Comparison of ENCODE assay signal across 8 cellular contexts in the genomic region with DNA sequence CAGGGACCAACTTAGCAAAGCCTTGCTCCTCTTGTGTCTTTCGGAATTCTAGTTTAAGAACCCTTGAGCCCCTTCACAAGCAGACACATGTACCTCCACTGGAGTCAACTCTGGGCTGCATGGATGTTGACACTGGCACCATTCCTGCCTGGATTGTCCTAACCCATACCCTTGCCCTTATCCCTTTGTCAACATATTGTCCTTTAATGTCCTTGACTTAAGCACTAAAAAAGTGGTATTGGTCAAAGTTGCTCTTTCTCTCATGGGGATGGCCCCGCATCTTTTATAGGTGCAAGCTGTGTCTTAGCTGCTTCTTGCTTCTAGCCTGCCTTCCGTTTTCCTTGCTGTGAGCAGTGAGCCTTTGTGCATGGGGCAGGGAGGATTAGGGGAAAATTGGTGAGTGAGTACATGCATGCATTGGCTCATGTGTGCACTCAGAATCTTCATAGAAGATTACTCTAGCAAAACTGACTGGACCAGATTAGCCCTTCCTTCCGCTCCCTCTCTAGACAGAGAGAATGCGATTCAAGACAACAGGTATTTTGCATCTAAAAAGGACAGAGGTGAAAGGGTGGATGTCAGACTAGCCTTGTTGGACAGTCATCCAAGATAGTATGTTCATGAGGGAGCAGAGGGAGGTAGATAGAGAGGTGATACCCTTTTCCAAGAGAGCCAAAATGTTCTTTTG. TPM values are rescaled to one million over a fixed set of nuclear protein-coding genes. Genes with fewer than 3 reads are reported as not detected.
DNase-seq lines count a peak whose midpoint lies in the region; ATAC-seq, FAIRE-seq and TF ChIP-seq lines count a peak whose summit lies in the region.

No MANE protein-coding gene starts in this region.

- peak overlapping the region; percentile 44 for H3K27ac Mint-ChIP-seq in activated CD8-positive, alpha-beta memory T cell treated with anti-CD3 and anti-CD28 coated beads, Interleukin-2, amount 10 ng/mL, durations not matched to agents 7 days and 5 days
- H3K27ac Mint-ChIP-seq in WTC11: peak overlapping the region; percentile 83
- peak overlapping the region; percentile 85 to 96 for H3K27ac Mint-ChIP-seq in stimulated activated naive CD8-positive, alpha-beta T cell treated with anti-CD3 and anti-CD28 coated beads, Interleukin-15, amount 100 ng/mL, for 72 hours

- no peak for DNase-seq in activated CD8-positive, alpha-beta memory T cell treated with anti-CD3 and anti-CD28 coated beads, Interleukin-2, amount 10 ng/mL, durations not matched to agents 7 days and 5 days
- DNase-seq in activated CD8-positive, alpha-beta memory T cell treated with anti-CD3 and anti-CD28 coated beads, Interleukin-2, amount 50 U/mL, for 4 hours: no peak
- DNase-seq in WTC11 (ENCODE audit: low spot score): no peak
- no peak for DNase-seq in stimulated activated naive CD8-positive, alpha-beta T cell treated with anti-CD3 and anti-CD28 coated beads, Interleukin-15, amount 100 ng/mL, for 72 hours
- no peak for DNase-seq in EL
- no peak for DNase-seq in GM19239 (ENCODE audit: insufficient read length, low spot score)

- CTCF ChIA-PET in activated CD8-positive, alpha-beta memory T cell treated with anti-CD3 and anti-CD28 coated beads, Interleukin-2, amount 10 ng/mL, durations not matched to agents 7 days and 5 days (lab: Charles Lee): interaction anchor here (0.8 to 1.7 kb wide), 2 partner anchors 13 to 45 kb away, joined by 3 to 8 read pairs; no protein-coding TSS in a partner anchor
- CTCF ChIA-PET in WTC11 (lab: Charles Lee): interaction anchor here (1.0 kb wide), 1 partner anchor 606 kb away, joined by 3 read pairs; no protein-coding TSS in a partner anchor

- POLR2A ChIA-PET in WTC11 (lab: Charles Lee): no interaction called here

- FAIRE-seq in GM19239 (lab: Jason Lieb, UNC): no peak

- ATAC-seq in activated CD8-positive, alpha-beta memory T cell treated with anti-CD3 and anti-CD28 coated beads, Interleukin-2, amount 10 ng/mL, durations not matched to agents 7 days and 5 days: no peak
- 0 out of 2 replicates have a peak, but pooled peaks have one; percentile 44 for ATAC-seq in WTC11
- no peak for ATAC-seq in stimulated activated naive CD8-positive, alpha-beta T cell treated with anti-CD3 and anti-CD28 coated beads, Interleukin-15, amount 100 ng/mL, for 72 hours
- no peak for ATAC-seq in GM18909 (IDR thresholded peaks at IDR 0.05; ENCODE audit: poor library complexity, unreplicated experiment)

- H3K27me3 ChIP-seq in layer of hippocampus (ENCODE audit: control insufficient read depth, insufficient read depth, low read length): no peaks in the 10 kb centered on the region

- H3K9me3 Mint-ChIP-seq in activated CD8-positive, alpha-beta memory T cell treated with anti-CD3 and anti-CD28 coated beads, Interleukin-2, amount 10 ng/mL, durations not matched to agents 7 days and 5 days (ENCODE audit: low read depth): no peaks in the 10 kb centered on the region
- H3K9me3 Mint-ChIP-seq in WTC11: no peaks in the 10 kb centered on the region
- no peaks in the 10 kb centered on the region for H3K9me3 Mint-ChIP-seq in stimulated activated naive CD8-positive, alpha-beta T cell treated with anti-CD3 and anti-CD28 coated beads, Interleukin-15, amount 100 ng/mL, for 72 hours

- H3K4me1 Mint-ChIP-seq in activated CD8-positive, alpha-beta memory T cell treated with anti-CD3 and anti-CD28 coated beads, Interleukin-2, amount 10 ng/mL, durations not matched to agents 7 days and 5 days: peaks cover 88% of the 10 kb centered on the region
- H3K4me1 Mint-ChIP-seq in WTC11: peaks cover 18% of the 10 kb centered on the region
- H3K4me1 Mint-ChIP-seq in stimulated activated naive CD8-positive, alpha-beta T cell treated with anti-CD3 and anti-CD28 coated beads, Interleukin-15, amount 100 ng/mL, for 72 hours: peaks cover 94% of the 10 kb centered on the region

- peak overlapping the region; percentile 5 for H3K27ac ChIP-seq in layer of hippocampus (ENCODE audit: low read depth, low read length)

- TF ChIP-seq CTCF in WTC11 (IDR thresholded peaks at IDR 0.05): no peak

- H3K27me3 Mint-ChIP-seq in activated CD8-positive, alpha-beta memory T cell treated with anti-CD3 and anti-CD28 coated beads, Interleukin-2, amount 10 ng/mL, durations not matched to agents 7 days and 5 days: no peaks in the 10 kb centered on the region
- no peaks in the 10 kb centered on the region for H3K27me3 Mint-ChIP-seq in WTC11 (ENCODE audit: low read depth)
- no peaks in the 10 kb centered on the region for H3K27me3 Mint-ChIP-seq in stimulated activated naive CD8-positive, alpha-beta T cell treated with anti-CD3 and anti-CD28 coated beads, Interleukin-15, amount 100 ng/mL, for 72 hours

- no peak overlapping the region for H3K4me3 Mint-ChIP-seq in activated CD8-positive, alpha-beta memory T cell treated with anti-CD3 and anti-CD28 coated beads, Interleukin-2, amount 10 ng/mL, durations not matched to agents 7 days and 5 days
- no peak overlapping the region for H3K4me3 Mint-ChIP-seq in WTC11
- peak overlapping the region; percentile 19 to 47 for H3K4me3 Mint-ChIP-seq in stimulated activated naive CD8-positive, alpha-beta T cell treated with anti-CD3 and anti-CD28 coated beads, Interleukin-15, amount 100 ng/mL, for 72 hours

- peaks cover 81% of the 10 kb centered on the region for H3K36me3 Mint-ChIP-seq in activated CD8-positive, alpha-beta memory T cell treated with anti-CD3 and anti-CD28 coated beads, Interleukin-2, amount 10 ng/mL, durations not matched to agents 7 days and 5 days
- H3K36me3 Mint-ChIP-seq in WTC11: peaks cover 67% of the 10 kb centered on the region

TF ChIP-seq in WTC11, 78 proteins besides CTCF, POLR2A, EP300 and RAD21 (continues in another document):
- TF ChIP-seq, protein P1, sequence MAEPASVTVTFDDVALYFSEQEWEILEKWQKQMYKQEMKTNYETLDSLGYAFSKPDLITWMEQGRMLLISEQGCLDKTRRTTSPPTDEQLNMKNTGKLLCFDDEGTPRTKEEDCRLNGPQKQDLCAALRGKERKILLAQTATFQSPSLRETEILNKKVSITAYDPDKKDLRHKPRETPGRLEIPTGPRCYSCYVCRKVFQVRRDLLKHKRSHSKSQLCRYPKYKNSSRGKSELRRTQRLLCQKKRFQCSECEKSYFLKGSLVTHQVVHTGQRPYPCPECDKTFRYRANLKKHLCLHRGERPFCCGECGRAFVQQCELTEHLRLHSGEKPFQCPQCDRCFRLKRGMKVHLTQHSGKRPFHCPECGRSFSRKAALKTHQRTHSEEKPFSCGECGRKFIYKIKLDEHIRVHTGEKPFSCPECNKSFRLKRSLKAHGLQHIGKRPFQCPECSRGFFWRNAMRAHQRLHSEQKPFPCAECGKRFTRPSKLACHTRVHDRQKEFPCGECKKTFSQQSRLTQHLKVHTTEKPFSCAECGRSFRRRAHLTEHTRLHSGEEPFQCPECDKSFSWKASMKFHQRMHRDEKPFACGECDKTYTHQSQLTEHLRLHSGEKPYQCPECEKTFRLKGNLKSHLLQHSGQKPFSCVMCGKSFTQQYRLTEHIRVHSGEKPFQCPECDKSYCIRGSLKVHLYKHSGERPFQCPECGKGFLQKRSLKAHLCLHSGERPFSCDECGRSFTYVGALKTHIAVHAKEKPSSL (CRISPR knock-in tag; conservative IDR thresholded peaks at IDR 0.05): no peak
- TF ChIP-seq PRDM15 (CRISPR knock-in tag; IDR thresholded peaks at IDR 0.05): no peak
- TF ChIP-seq, protein P2, sequence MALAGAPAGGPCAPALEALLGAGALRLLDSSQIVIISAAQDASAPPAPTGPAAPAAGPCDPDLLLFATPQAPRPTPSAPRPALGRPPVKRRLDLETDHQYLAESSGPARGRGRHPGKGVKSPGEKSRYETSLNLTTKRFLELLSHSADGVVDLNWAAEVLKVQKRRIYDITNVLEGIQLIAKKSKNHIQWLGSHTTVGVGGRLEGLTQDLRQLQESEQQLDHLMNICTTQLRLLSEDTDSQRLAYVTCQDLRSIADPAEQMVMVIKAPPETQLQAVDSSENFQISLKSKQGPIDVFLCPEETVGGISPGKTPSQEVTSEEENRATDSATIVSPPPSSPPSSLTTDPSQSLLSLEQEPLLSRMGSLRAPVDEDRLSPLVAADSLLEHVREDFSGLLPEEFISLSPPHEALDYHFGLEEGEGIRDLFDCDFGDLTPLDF (CRISPR knock-in tag; IDR thresholded peaks at IDR 0.05): no peak
- TF ChIP-seq, protein P3, sequence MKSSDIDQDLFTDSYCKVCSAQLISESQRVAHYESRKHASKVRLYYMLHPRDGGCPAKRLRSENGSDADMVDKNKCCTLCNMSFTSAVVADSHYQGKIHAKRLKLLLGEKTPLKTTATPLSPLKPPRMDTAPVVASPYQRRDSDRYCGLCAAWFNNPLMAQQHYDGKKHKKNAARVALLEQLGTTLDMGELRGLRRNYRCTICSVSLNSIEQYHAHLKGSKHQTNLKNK (CRISPR knock-in tag; IDR thresholded peaks at IDR 0.05): no peak
- no peak for TF ChIP-seq KAT7 (CRISPR knock-in tag; IDR thresholded peaks at IDR 0.05; ENCODE audit: borderline replicate concordance)
- TF ChIP-seq HMGA2 (CRISPR knock-in tag; IDR thresholded peaks at IDR 0.05): no peak
- 0 out of 2 replicates have a peak, but pooled peaks have one; percentile 23 for TF ChIP-seq ETV6 (CRISPR knock-in tag; IDR thresholded peaks at IDR 0.05)

RNA-seq across cellular contexts. Expression of gene TGFBR2, which starts 42.4 kb away (rescaled TPM):
- 10 to 100 TPM; 47.3 to 50.5 TPM for total RNA-seq in activated CD8-positive, alpha-beta memory T cell treated with anti-CD3 and anti-CD28 coated beads, Interleukin-2, amount 10 ng/mL, durations not matched to agents 7 days and 5 days
- total RNA-seq in WTC11 (2021): 6.7 to 9.6 TPM (median 7.7 TPM) in 3 replicates

Comparison
In these comparisons a context has a peak if more than half of its experiments do, and no peak if none do; other contexts are left out.
1. H3K4me3 Mint-ChIP-seq: peak in stimulated activated naive CD8-positive, alpha-beta T cell treated with anti-CD3 and anti-CD28 coated beads, Interleukin-15, amount 100 ng/mL, for 72 hours (2 of 2); none in activated CD8-positive, alpha-beta memory T cell treated with anti-CD3 and anti-CD28 coated beads, Interleukin-2, amount 10 ng/mL, durations not matched to agents 7 days and 5 days (single experiment) and WTC11 (single experiment).
2. Peak in every context shown above with its lines, with median percentiles within 50 percentile points of each other: H3K27ac Mint-ChIP-seq.